ENCODE assay signal across 36 cellular contexts in genomic region chr17:64626827-64627226, GRCh38.
"Had no signal": no experiment of that assay in that cellular context is flagged by ENCODE, and none has a peak within 500 bp of the region (broad histone marks: within the 10 kb centered on the region; RNA-seq: fewer than 3 reads in every experiment).

No MANE protein-coding gene starts in this region.

- H3K27me3 Mint-ChIP-seq: activated CD4-positive, alpha-beta memory T cell treated with anti-CD3 and anti-CD28 coated beads for 36 hours; activated CD4-positive, alpha-beta T cell treated with anti-CD3 and anti-CD28 coated beads for 36 hours; activated CD4-positive, alpha-beta T cell treated with anti-CD3 and anti-CD28 coated beads, Interleukin-2, amount 10 ng/mL, durations not matched to agents 24 days and 14 days; activated CD8-positive, alpha-beta memory T cell treated with anti-CD3 and anti-CD28 coated beads, Interleukin-2, amount 10 ng/mL, durations not matched to agents 7 days and 5 days; activated naive CD4-positive, alpha-beta T cell treated with anti-CD3 and anti-CD28 coated beads, Interleukin-2, amount 50 U/mL, for 24 hours; activated naive CD8-positive, alpha-beta T cell treated with anti-CD3 and anti-CD28 coated beads for 36 hours; activated naive CD8-positive, alpha-beta T cell treated with anti-CD3 and anti-CD28 coated beads, Interleukin-2, amount 50 U/mL, for 24 hours; dendritic cell treated with granulocyte-macrophage colony-stimulating factor and Interleukin-4, amounts not matched to agents 40 ng/mL and 50 ng/mL, for 4 days; T-helper 17 cell had no signal

- ATAC-seq: activated CD4-positive, alpha-beta T cell treated with anti-CD3 and anti-CD28 coated beads for 36 hours; activated CD8-positive, alpha-beta memory T cell treated with anti-CD3 and anti-CD28 coated beads, Interleukin-2, amount 10 ng/mL, durations not matched to agents 7 days and 5 days; activated CD8-positive, alpha-beta T cell treated with anti-CD3 and anti-CD28 coated beads, Interleukin-2, amount 10 ng/mL, durations not matched to agents 7 days and 5 days; activated naive CD8-positive, alpha-beta T cell treated with anti-CD3 and anti-CD28 coated beads, Interleukin-2, amount 50 U/mL, for 24 hours; body of pancreas; foreskin keratinocyte; gastrocnemius medialis; T-helper 17 cell had no signal

- H3K9me3 ChIP-seq: adrenal gland, body of pancreas, esophagus muscularis mucosa, gastrocnemius medialis had no signal

- H3K4me3 ChIP-seq: adrenal gland, body of pancreas, coronary artery, dorsolateral prefrontal cortex, esophagus muscularis mucosa, gastrocnemius medialis had no signal

- H3K27ac Mint-ChIP-seq: activated CD4-positive, alpha-beta memory T cell treated with anti-CD3 and anti-CD28 coated beads for 36 hours; activated CD4-positive, alpha-beta T cell treated with anti-CD3 and anti-CD28 coated beads, Interleukin-2, amount 10 ng/mL, durations not matched to agents 24 days and 14 days; activated CD8-positive, alpha-beta memory T cell treated with anti-CD3 and anti-CD28 coated beads, Interleukin-2, amount 10 ng/mL, durations not matched to agents 7 days and 5 days; activated CD8-positive, alpha-beta T cell treated with anti-CD3 and anti-CD28 coated beads, Interleukin-2, amount 10 ng/mL, durations not matched to agents 7 days and 5 days; activated naive CD4-positive, alpha-beta T cell treated with anti-CD3 and anti-CD28 coated beads for 36 hours; activated naive CD4-positive, alpha-beta T cell treated with anti-CD3 and anti-CD28 coated beads, Interleukin-2, amount 50 U/mL, for 24 hours; activated naive CD8-positive, alpha-beta T cell treated with anti-CD3 and anti-CD28 coated beads for 36 hours; activated T-helper 1 cell treated with anti-CD3 and anti-CD28 coated beads, Interleukin-12 subunit alpha, Interleukin-12 subunit beta, Interleukin-2, Interleukin-4 antibody, amounts not matched to agents 30 ng/mL and 10 ng/mL and 1 ng/mL, durations not matched to agents 14 hours and 24 hours and 36 hours; activated T-helper 2 cell treated with anti-CD3 and anti-CD28 coated beads, Interferon-gamma antibody, Interleukin-2, Interleukin-4, amounts not matched to agents 10 μg/mL and 5 μg/mL and 100 μg/mL, durations not matched to agents 14 hours and 24 hours and 36 hours; dendritic cell treated with granulocyte-macrophage colony-stimulating factor and Interleukin-4, amounts not matched to agents 40 ng/mL and 50 ng/mL, for 4 days; endodermal cell; T-helper 2 cell treated with Interferon-gamma antibody and Interleukin-4, amounts not matched to agents 5 μg/mL and 100 μg/mL, for 36 hours had no signal

- H3K27me3 ChIP-seq: adrenal gland, body of pancreas, dorsolateral prefrontal cortex, esophagus muscularis mucosa, foreskin keratinocyte, gastrocnemius medialis had no signal

- H3K27ac ChIP-seq: adrenal gland, body of pancreas, coronary artery, dorsolateral prefrontal cortex, esophagus muscularis mucosa, foreskin keratinocyte, gastrocnemius medialis had no signal

- H3K4me3 Mint-ChIP-seq: activated CD4-positive, alpha-beta memory T cell treated with anti-CD3 and anti-CD28 coated beads for 36 hours; activated CD4-positive, alpha-beta T cell treated with anti-CD3 and anti-CD28 coated beads for 36 hours; activated CD4-positive, alpha-beta T cell treated with anti-CD3 and anti-CD28 coated beads, Interleukin-2, amount 10 ng/mL, durations not matched to agents 24 days and 14 days; activated CD8-positive, alpha-beta memory T cell treated with anti-CD3 and anti-CD28 coated beads, Interleukin-2, amount 10 ng/mL, durations not matched to agents 7 days and 5 days; activated CD8-positive, alpha-beta T cell treated with anti-CD3 and anti-CD28 coated beads, Interleukin-2, amount 10 ng/mL, durations not matched to agents 7 days and 5 days; activated naive CD4-positive, alpha-beta T cell treated with anti-CD3 and anti-CD28 coated beads for 36 hours; activated naive CD4-positive, alpha-beta T cell treated with anti-CD3 and anti-CD28 coated beads, Interleukin-2, amount 50 U/mL, for 24 hours; activated naive CD8-positive, alpha-beta T cell treated with anti-CD3 and anti-CD28 coated beads for 36 hours; activated naive CD8-positive, alpha-beta T cell treated with anti-CD3 and anti-CD28 coated beads, Interleukin-2, amount 50 U/mL, for 24 hours; activated T-helper 1 cell treated with anti-CD3 and anti-CD28 coated beads, Interleukin-12 subunit alpha, Interleukin-12 subunit beta, Interleukin-2, Interleukin-4 antibody, amounts not matched to agents 30 ng/mL and 10 ng/mL and 1 ng/mL, durations not matched to agents 14 hours and 24 hours and 36 hours; dendritic cell treated with granulocyte-macrophage colony-stimulating factor and Interleukin-4, amounts not matched to agents 40 ng/mL and 50 ng/mL, for 4 days; endodermal cell; T-helper 17 cell; T-helper 2 cell treated with Interferon-gamma antibody and Interleukin-4, amounts not matched to agents 5 μg/mL and 100 μg/mL, for 36 hours had no signal

- H3K36me3 Mint-ChIP-seq: activated CD4-positive, alpha-beta memory T cell treated with anti-CD3 and anti-CD28 coated beads for 36 hours had no signal

- H3K36me3 ChIP-seq: adrenal gland, esophagus muscularis mucosa, gastrocnemius medialis had no signal

- DNase-seq: activated CD4-positive, alpha-beta memory T cell treated with anti-CD3 and anti-CD28 coated beads for 36 hours; activated CD4-positive, alpha-beta T cell treated with anti-CD3 and anti-CD28 coated beads for 36 hours; activated CD4-positive, alpha-beta T cell treated with anti-CD3 and anti-CD28 coated beads, Interleukin-2, amount 10 ng/mL, durations not matched to agents 24 days and 14 days; activated CD4-positive, CD25-positive, alpha-beta regulatory T cell; activated CD4-positive, CD25-positive, alpha-beta regulatory T cell treated with anti-CD3 and anti-CD28 coated beads, Interleukin-2, amount 50 U/mL, for 72 hours; activated CD8-positive, alpha-beta memory T cell treated with anti-CD3 and anti-CD28 coated beads, Interleukin-2, amount 10 ng/mL, durations not matched to agents 7 days and 5 days; activated CD8-positive, alpha-beta memory T cell treated with anti-CD3 and anti-CD28 coated beads, Interleukin-2, amount 50 U/mL, for 4 hours; activated CD8-positive, alpha-beta T cell treated with anti-CD3 and anti-CD28 coated beads, Interleukin-2, amount 10 ng/mL, durations not matched to agents 7 days and 5 days; activated effector memory CD4-positive, alpha-beta T cell treated with anti-CD3 and anti-CD28 coated beads, Interleukin-2, amount 50 U/mL, for 16 hours; activated naive CD4-positive, alpha-beta T cell treated with anti-CD3 and anti-CD28 coated beads for 36 hours; activated naive CD8-positive, alpha-beta T cell treated with anti-CD3 and anti-CD28 coated beads for 36 hours; activated naive CD8-positive, alpha-beta T cell treated with anti-CD3 and anti-CD28 coated beads, Interleukin-2, amount 50 U/mL, for 24 hours; activated T-cell treated with anti-CD3 and anti-CD28 coated beads, Interleukin-2, amount 50 U/mL, for 1 hour; activated T-cell treated with anti-CD3 and anti-CD28 coated beads, Interleukin-2, amount 50 U/mL, for 48 hours; adrenal gland; amygdala; aorta; body of pancreas; caudate nucleus; dorsolateral prefrontal cortex; effector memory CD4-positive, alpha-beta T cell; endodermal cell; erythroblast; foreskin keratinocyte; gastrocnemius medialis; glutamatergic neuron; T-helper 1 cell; T-helper 17 cell; T1000 had no signal

- H3K9me3 Mint-ChIP-seq: activated CD4-positive, alpha-beta memory T cell treated with anti-CD3 and anti-CD28 coated beads for 36 hours; activated CD4-positive, alpha-beta T cell treated with anti-CD3 and anti-CD28 coated beads, Interleukin-2, amount 10 ng/mL, durations not matched to agents 24 days and 14 days; activated naive CD4-positive, alpha-beta T cell treated with anti-CD3 and anti-CD28 coated beads for 36 hours; activated naive CD4-positive, alpha-beta T cell treated with anti-CD3 and anti-CD28 coated beads, Interleukin-2, amount 50 U/mL, for 24 hours; activated naive CD8-positive, alpha-beta T cell treated with anti-CD3 and anti-CD28 coated beads for 36 hours; activated naive CD8-positive, alpha-beta T cell treated with anti-CD3 and anti-CD28 coated beads, Interleukin-2, amount 50 U/mL, for 24 hours; activated T-helper 1 cell treated with anti-CD3 and anti-CD28 coated beads, Interleukin-12 subunit alpha, Interleukin-12 subunit beta, Interleukin-2, Interleukin-4 antibody, amounts not matched to agents 30 ng/mL and 10 ng/mL and 1 ng/mL, durations not matched to agents 14 hours and 24 hours and 36 hours; activated T-helper 2 cell treated with anti-CD3 and anti-CD28 coated beads, Interferon-gamma antibody, Interleukin-2, Interleukin-4, amounts not matched to agents 10 μg/mL and 5 μg/mL and 100 μg/mL, durations not matched to agents 14 hours and 24 hours and 36 hours; dendritic cell treated with granulocyte-macrophage colony-stimulating factor and Interleukin-4, amounts not matched to agents 40 ng/mL and 50 ng/mL, for 4 days; endodermal cell; T-helper 2 cell treated with Interferon-gamma antibody and Interleukin-4, amounts not matched to agents 5 μg/mL and 100 μg/mL, for 36 hours had no signal
